8 cellular contexts compared by ENCODE assay signal in the genomic region with DNA sequence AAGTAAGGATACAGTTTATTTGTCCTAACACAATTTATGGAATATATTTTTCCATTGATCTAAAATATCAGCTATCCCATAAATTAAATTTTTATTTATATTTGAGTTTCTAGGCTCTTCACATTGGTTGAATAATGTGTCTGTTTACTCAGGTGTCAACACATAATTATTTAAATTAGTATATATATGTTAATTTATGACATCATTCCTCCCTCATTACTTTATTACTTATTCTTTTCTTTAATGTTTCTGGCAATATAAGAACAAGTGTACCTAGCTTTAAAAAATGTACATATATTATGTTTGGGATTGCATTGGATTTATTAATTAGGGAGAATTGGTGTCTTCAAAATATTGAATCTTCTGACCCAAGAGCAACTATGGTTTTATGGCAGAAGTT. TPM values are rescaled to one million over a fixed set of nuclear protein-coding genes. Genes with fewer than 3 reads are reported as not detected.
"Had no signal": no experiment of that assay in that cellular context is flagged by ENCODE, and none has a peak within 500 bp of the region (broad histone marks: within the 10 kb centered on the region; RNA-seq: fewer than 3 reads in every experiment).

No MANE protein-coding gene starts in this region.

- H3K4me3 ChIP-seq: GM23248, HAP-1 had no signal

- DNase-seq: GM23248, GOT3, H7, KBM-7 had no signal

- H3K27ac Mint-ChIP-seq: IgD-negative memory B cell had no signal

- FAIRE-seq: HTR-8/SVneo had no signal

- H3K36me3 ChIP-seq: HAP-1 had no signal

- H3K4me3 Mint-ChIP-seq: IgD-negative memory B cell had no signal

- H3K27ac ChIP-seq: GM23248 had no signal

- H3K9me3 ChIP-seq: HAP-1 had no signal

- H3K36me3 Mint-ChIP-seq: IgD-negative memory B cell had no signal

- H3K4me1 ChIP-seq: HAP-1 had no signal

RNA-seq across cellular contexts. Expression of a gene that starts 31.2 kb away (rescaled TPM):
- total RNA-seq: H4 had no signal
